In genomic region chr11:19931141-19931767, GRCh38 we compare ENCODE assay signal across 16 cellular contexts.
DNase-seq lines count a peak whose midpoint lies in the region; ATAC-seq and TF ChIP-seq lines count a peak whose summit lies in the region.
"Had no signal": no experiment of that assay in that cellular context is flagged by ENCODE, and none has a peak within 500 bp of the region (broad histone marks: within the 10 kb centered on the region; RNA-seq: fewer than 3 reads in every experiment).

No MANE protein-coding gene starts in this region.

- H2AFZ ChIP-seq in trophoblast cell (ENCODE audit: insufficient read depth, low read length, poor library complexity), result no peak overlapping the region

- H3K79me1 ChIP-seq in trophoblast cell (ENCODE audit: low read length), result peaks cover 31% of the 10 kb centered on the region

- H3K9ac ChIP-seq in trophoblast cell (ENCODE audit: low read length), result peak overlapping the region; percentile 35

- H3K9me3 Mint-ChIP-seq in WTC11, result no peaks in the 10 kb centered on the region
- H3K9me3 Mint-ChIP-seq: activated CD8-positive, alpha-beta T cell treated with anti-CD3 and anti-CD28 coated beads for 36 hours; activated naive CD8-positive, alpha-beta T cell treated with anti-CD3 and anti-CD28 coated beads for 36 hours; CD4-positive, alpha-beta T cell; naive B cell had no signal

- peak overlapping the region; percentile 82 for H4K91ac ChIP-seq in trophoblast cell (ENCODE audit: low read depth, low read length)

- ATAC-seq in WTC11, result no peak
- ATAC-seq: activated CD8-positive, alpha-beta T cell treated with anti-CD3 and anti-CD28 coated beads for 36 hours had no signal

- POLR2A ChIA-PET in WTC11 (lab: Charles Lee), result no interaction called here

- no CpG with 5 or more reads among the region's 14 CpGs for WGBS in trophoblast cell (ENCODE audit: extremely low coverage, insufficient coverage, insufficient read length)

- no peaks in the 10 kb centered on the region for H3K27me3 ChIP-seq in trophoblast cell (ENCODE audit: insufficient read depth, low read length)

- TF ChIP-seq CTCF in AG09309 (IDR thresholded peaks at IDR 0.05; ENCODE audit: control insufficient read depth, insufficient read depth, low read depth, low read length, missing control alignments), result no peak
- no peak for TF ChIP-seq CTCF in WTC11 (IDR thresholded peaks at IDR 0.05)

- peak overlapping the region; percentile 98 for H2BK120ac ChIP-seq in trophoblast cell (ENCODE audit: insufficient read depth, low read length, poor library complexity)

- CTCF ChIA-PET in WTC11 (lab: Charles Lee), result interaction anchor here (0.5 to 1.7 kb wide), 3 partner anchors 22 to 464 kb away, joined by 3 to 6 read pairs (median 5); no protein-coding TSS in a partner anchor

- H3K79me2 ChIP-seq in trophoblast cell (ENCODE audit: control insufficient read depth, insufficient read depth, low read length, poor library complexity), result peaks cover 2% of the 10 kb centered on the region

- peaks cover 4 to 8% of the 10 kb centered on the region in 2 experiments for H3K36me3 ChIP-seq in trophoblast cell (ENCODE audit: control insufficient read depth in 1 of 2, insufficient read depth in 2 of 2, low read length in 2 of 2)

- H3K4me3 Mint-ChIP-seq in WTC11, result no peak overlapping the region
- H3K4me3 Mint-ChIP-seq: activated CD8-positive, alpha-beta T cell treated with anti-CD3 and anti-CD28 coated beads for 36 hours; activated naive CD8-positive, alpha-beta T cell treated with anti-CD3 and anti-CD28 coated beads for 36 hours; CD4-positive, alpha-beta T cell; naive B cell had no signal

- H3K4me1 Mint-ChIP-seq in WTC11, result peaks cover 14% of the 10 kb centered on the region
- H3K4me1 Mint-ChIP-seq: activated naive CD8-positive, alpha-beta T cell treated with anti-CD3 and anti-CD28 coated beads for 36 hours; naive B cell had no signal

- peak overlapping the region; percentile 73 for H3K4ac ChIP-seq in trophoblast cell (ENCODE audit: low read depth, low read length)

- peak overlapping the region; percentile 95 for H3K18ac ChIP-seq in trophoblast cell (ENCODE audit: low read length)

- H2AK5ac ChIP-seq in trophoblast cell (ENCODE audit: low read length), result peak overlapping the region; percentile 73

- H3K4me1 ChIP-seq in trophoblast cell (ENCODE audit: control insufficient read depth in 1 of 2, insufficient read depth in 2 of 2, low read length in 2 of 2), result peaks cover 26 to 37% of the 10 kb centered on the region in 2 experiments

- peak overlapping the region; percentile 93 for H2BK5ac ChIP-seq in trophoblast cell (ENCODE audit: low read depth, low read length, poor library complexity)

- H3K36me3 Mint-ChIP-seq in WTC11, result peaks cover 6% of the 10 kb centered on the region
- H3K36me3 Mint-ChIP-seq: activated naive CD8-positive, alpha-beta T cell treated with anti-CD3 and anti-CD28 coated beads for 36 hours; naive B cell had no signal

- peak overlapping the region; percentile 23 for H3K4me3 ChIP-seq in AG09309 (ENCODE audit: control insufficient read depth, low read depth, low read length)
- no peak overlapping the region for H3K4me3 ChIP-seq in trophoblast cell (ENCODE audit: low read depth, low read length)

- peak overlapping the region; percentile 42 for H3K4me2 ChIP-seq in trophoblast cell (ENCODE audit: low read length)

- peak overlapping the region; percentile 96 for H2BK12ac ChIP-seq in trophoblast cell (ENCODE audit: low read length)

- peak overlapping the region; percentile 90 for H3K27ac ChIP-seq in trophoblast cell (ENCODE audit: low read depth, low read length)

- no peaks in the 10 kb centered on the region for H3K9me3 ChIP-seq in trophoblast cell (ENCODE audit: insufficient read depth, low read depth, low read length)

- peak overlapping the region; percentile 92 for H3K14ac ChIP-seq in trophoblast cell (ENCODE audit: low read length)

- DNase-seq in AG09309 (ENCODE audit: low read depth) (no peak), NCI-H2227 (lab: John Stamatoyannopoulos, UW; ENCODE audit: unreplicated experiment) (peak; percentile 49), fibroblast of peridontal ligament (ENCODE audit: extremely low read depth) (peak; percentile 87), trophoblast cell (no peak), COLO668 (lab: John Stamatoyannopoulos, UW; ENCODE audit: unreplicated experiment) (no peak), WTC11 (ENCODE audit: low spot score) (no peak), NCI-H2196 (lab: John Stamatoyannopoulos, UW; ENCODE audit: unreplicated experiment) (no peak), MV-4-11 (lab: John Stamatoyannopoulos, UW) (no peak)
- DNase-seq: activated CD8-positive, alpha-beta T cell treated with anti-CD3 and anti-CD28 coated beads for 36 hours; activated naive CD8-positive, alpha-beta T cell treated with anti-CD3 and anti-CD28 coated beads for 36 hours; CD4-positive, alpha-beta T cell; effector memory CD4-positive, alpha-beta T cell; KBM-7; naive B cell; NCI-H510A; stimulated activated naive CD4-positive, alpha-beta T cell had no signal

- H3K23ac ChIP-seq in trophoblast cell (ENCODE audit: low read length), result no peak overlapping the region

- H3K27me3 Mint-ChIP-seq in WTC11 (ENCODE audit: low read depth), result no peaks in the 10 kb centered on the region
- H3K27me3 Mint-ChIP-seq: activated naive CD8-positive, alpha-beta T cell treated with anti-CD3 and anti-CD28 coated beads for 36 hours; CD4-positive, alpha-beta T cell had no signal

- H4K12ac ChIP-seq in trophoblast cell (ENCODE audit: low read depth, low read length), result no peak overlapping the region

- peak overlapping the region; percentile 85 for H4K8ac ChIP-seq in trophoblast cell (ENCODE audit: low read depth, low read length)

- no peak overlapping the region for H3K27ac Mint-ChIP-seq in WTC11
- H3K27ac Mint-ChIP-seq: activated CD8-positive, alpha-beta T cell treated with anti-CD3 and anti-CD28 coated beads for 36 hours; activated naive CD8-positive, alpha-beta T cell treated with anti-CD3 and anti-CD28 coated beads for 36 hours; CD4-positive, alpha-beta T cell; naive B cell had no signal

TF ChIP-seq in WTC11, 78 proteins besides CTCF, POLR2A, EP300 and RAD21 (continues in another document):
- TF ChIP-seq HMGXB4 (CRISPR knock-in tag; IDR thresholded peaks at IDR 0.05), result no peak
- TF ChIP-seq ZNF512 (CRISPR knock-in tag; IDR thresholded peaks at IDR 0.05; ENCODE audit: borderline replicate concordance), result no peak
- no peak for TF ChIP-seq ZNF232 (CRISPR knock-in tag; IDR thresholded peaks at IDR 0.05)
- no peak for TF ChIP-seq TCF7 (CRISPR knock-in tag; IDR thresholded peaks at IDR 0.05; ENCODE audit: low read depth)
- TF ChIP-seq AR (CRISPR knock-in tag; IDR thresholded peaks at IDR 0.05), result no peak

Comparison
In these comparisons a context has a peak if more than half of its experiments do, and no peak if none do; other contexts are left out.
1. DNase-seq: peak in NCI-H2227 (single experiment) and fibroblast of peridontal ligament (single experiment); none in AG09309 (single experiment), trophoblast cell (0 of 2), COLO668 (single experiment), WTC11 (single experiment), NCI-H2196 (single experiment) and MV-4-11 (single experiment).